In genomic region chr12:57563358-57563757, GRCh38 we compare ENCODE assay signal across 31 cellular contexts. TPM values are rescaled to one million over a fixed set of nuclear protein-coding genes. Genes with fewer than 3 reads are reported as not detected.
"Had no signal": no experiment of that assay in that cellular context is flagged by ENCODE, and none has a peak within 500 bp of the region (broad histone marks: within the 10 kb centered on the region; RNA-seq: fewer than 3 reads in every experiment).

No MANE protein-coding gene starts in this region.

- H3K27me3 ChIP-seq: ascending aorta, body of pancreas, brain microvascular endothelial cell, breast epithelium had no signal

- H3K9me3 ChIP-seq: adrenal gland, ascending aorta, body of pancreas, breast epithelium had no signal

- H3K4me3 ChIP-seq: adrenal gland, ascending aorta, body of pancreas, breast epithelium, cardiac muscle cell had no signal

- H3K36me3 ChIP-seq: adrenal gland, brain microvascular endothelial cell, breast epithelium, cardiac muscle cell had no signal

- DNase-seq: activated effector memory CD4-positive, alpha-beta T cell treated with Interleukin-2 at 50 U/mL for 16 hours; activated gamma-delta T cell; activated gamma-delta T cell treated with Interleukin-2 at 50 U/mL for 16 hours; activated naive CD4-positive, alpha-beta T cell; activated naive CD4-positive, alpha-beta T cell treated with anti-CD3 and anti-CD28 coated beads for 36 hours; activated naive CD4-positive, alpha-beta T cell treated with anti-CD3 and anti-CD28 coated beads, Interleukin-2, amount 10 ng/mL, durations not matched to agents 7 days and 5 days; activated naive CD4-positive, alpha-beta T cell treated with anti-CD3 and anti-CD28 coated beads, Interleukin-2, amount 50 U/mL, for 16 hours; activated naive CD4-positive, alpha-beta T cell treated with Interleukin-2 at 50 U/mL for 16 hours; activated naive CD8-positive, alpha-beta T cell treated with anti-CD3 and anti-CD28 coated beads for 36 hours; activated naive CD8-positive, alpha-beta T cell treated with anti-CD3 and anti-CD28 coated beads, Interleukin-2, amount 10 ng/mL, durations not matched to agents 7 days and 5 days; activated naive CD8-positive, alpha-beta T cell treated with anti-CD3 and anti-CD28 coated beads, Interleukin-2, amount 50 U/mL, for 24 hours; activated T-cell treated with anti-CD3 and anti-CD28 coated beads, Interleukin-2, amount 50 U/mL, for 1 hour; activated T-cell treated with anti-CD3 and anti-CD28 coated beads, Interleukin-2, amount 50 U/mL, for 24 hours; activated T-cell treated with anti-CD3 and anti-CD28 coated beads, Interleukin-2, amount 50 U/mL, for 4 hours; activated T-cell treated with anti-CD3 and anti-CD28 coated beads, Interleukin-2, amount 50 U/mL, for 48 hours; activated T-cell treated with anti-CD3 and anti-CD28 coated beads, Interleukin-2, amount 50 U/mL, for 72 hours; adrenal gland; amniotic stem cell; amygdala; anterior cingulate cortex; aorta; body of pancreas; brain microvascular endothelial cell; caudate nucleus; central memory CD4-positive, alpha-beta T cell; cerebellar nuclear complex had no signal

- H3K27ac ChIP-seq: adrenal gland, ascending aorta, body of pancreas, brain microvascular endothelial cell, breast epithelium, cardiac muscle cell had no signal

- H3K4me1 ChIP-seq: adrenal gland, ascending aorta, body of pancreas, breast epithelium had no signal

- ATAC-seq: activated naive CD4-positive, alpha-beta T cell treated with anti-CD3 and anti-CD28 coated beads, Interleukin-2, amount 50 U/mL, for 72 hours; activated naive CD8-positive, alpha-beta T cell treated with anti-CD3 and anti-CD28 coated beads, Interleukin-2, amount 50 U/mL, for 24 hours; activated T-cell treated with anti-CD3 and anti-CD28 coated beads, Interleukin-2, amount 50 U/mL, for 4 hours; activated T-cell treated with anti-CD3 and anti-CD28 coated beads, Interleukin-2, amount 50 U/mL, for 72 hours; activated T-helper 17 cell treated with anti-CD3 and anti-CD28 coated beads, Interleukin-2, amount 50 U/mL, for 72 hours; body of pancreas had no signal

RNA-seq across cellular contexts. Expression of gene KIF5A, which starts 13.5 kb away (rescaled TPM):
- total RNA-seq: ascending aorta had no signal
